Comparison of ENCODE assay signal across 13 cellular contexts in the genomic region with DNA sequence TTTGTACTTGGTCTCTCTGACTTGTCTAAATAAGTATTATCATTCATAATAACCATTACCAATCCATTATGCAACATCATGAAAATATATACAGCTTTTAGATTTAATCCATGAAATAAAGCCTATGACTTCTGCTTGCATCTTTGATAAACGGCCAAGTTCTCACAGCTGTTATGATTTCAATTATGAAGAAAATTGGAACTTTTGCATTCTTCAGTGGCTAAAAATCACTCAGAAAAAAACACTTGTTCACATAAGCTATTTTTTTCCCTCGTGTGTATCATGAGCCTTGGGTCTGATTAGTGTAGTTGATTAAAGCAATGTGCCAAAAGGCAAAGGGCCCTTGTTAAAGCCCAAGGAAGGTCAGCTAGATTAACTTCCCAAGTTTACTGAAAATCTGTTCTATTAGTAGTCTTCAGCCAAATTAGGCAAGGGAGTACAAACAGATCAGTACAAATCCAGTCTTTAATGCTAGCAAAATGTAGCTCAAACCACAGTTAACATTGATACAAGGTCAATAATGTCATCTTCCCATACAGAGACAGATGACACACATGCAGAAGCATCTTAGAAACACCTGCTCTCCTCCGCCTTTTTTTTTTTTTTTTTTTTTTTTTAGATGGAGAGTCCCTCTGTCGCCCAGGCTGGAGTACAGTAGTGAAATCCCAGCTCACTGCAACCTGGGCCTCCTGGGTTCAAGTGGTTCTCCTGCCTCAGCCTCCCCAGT.
DNase-seq lines count a peak whose midpoint lies in the region; ATAC-seq and TF ChIP-seq lines count a peak whose summit lies in the region.
"Had no signal": no experiment of that assay in that cellular context is flagged by ENCODE, and none has a peak within 500 bp of the region (broad histone marks: within the 10 kb centered on the region; RNA-seq: fewer than 3 reads in every experiment).

No MANE protein-coding gene starts in this region.

- H4K20me1 ChIP-seq in KMS-11 (ENCODE audit: insufficient read depth): no peaks in the 10 kb centered on the region

- intact Hi-C loops in CD8-positive, alpha-beta T cell (cut with DNase I, micrococcal nuclease): loop anchor here (1.0 to 10.0 kb wide), 7 partner anchors 15 to 847 kb away; partner anchors contain the start of gene SGK1 (in 1 of the 2)
- intact Hi-C loops in left ventricle myocardium inferior (cut with micrococcal nuclease): no loop called here

- no peaks in the 10 kb centered on the region for H3K9me3 ChIP-seq in CD8-positive, alpha-beta T cell (ENCODE audit: low read length)
- H3K9me3 ChIP-seq in left ventricle myocardium inferior (replicated peaks): no peaks in the 10 kb centered on the region
- H3K9me3 ChIP-seq: heart right ventricle, Peyer's patch had no signal

- H3K27me3 Mint-ChIP-seq in CD8-positive, alpha-beta T cell (ENCODE audit: low read depth): no peaks in the 10 kb centered on the region
- H3K27me3 Mint-ChIP-seq in activated naive CD8-positive, alpha-beta T cell treated with anti-CD3 and anti-CD28 coated beads for 36 hours: no peaks in the 10 kb centered on the region
- no peaks in the 10 kb centered on the region for H3K27me3 Mint-ChIP-seq in naive thymus-derived CD8-positive, alpha-beta T cell

- H3K36me3 ChIP-seq in CD8-positive, alpha-beta T cell (ENCODE audit: insufficient read depth, low read length): no peaks in the 10 kb centered on the region
- H3K36me3 ChIP-seq in KMS-11 (ENCODE audit: insufficient read depth) (no peaks in the 10 kb centered on the region), left ventricle myocardium inferior (no peaks in the 10 kb centered on the region)
- H3K36me3 ChIP-seq: heart right ventricle, Peyer's patch had no signal

- POLR2A ChIA-PET in CD8-positive, alpha-beta T cell (lab: Charles Lee): interaction anchor here (0.6 to 1.4 kb wide), 4 partner anchors 13 to 380 kb away, joined by 3 to 5 read pairs (median 3); partner anchors contain the start of gene SGK1
- POLR2A ChIA-PET in naive thymus-derived CD8-positive, alpha-beta T cell (lab: Charles Lee): interaction anchor here (0.6 to 3.2 kb wide), 12 partner anchors 12 to 807 kb away, joined by 3 to 11 read pairs (median 6); partner anchors contain the start of gene HBS1L

- H3K4me3 ChIP-seq in CD8-positive, alpha-beta T cell (ENCODE audit: low read depth, low read length): no peak overlapping the region
- H3K4me3 ChIP-seq in KMS-11 (IDR thresholded peaks at IDR 0.05; ENCODE audit: insufficient read depth, low read depth, low read length): no peak overlapping the region
- H3K4me3 ChIP-seq in left ventricle myocardium inferior: no peak overlapping the region
- H3K4me3 ChIP-seq: heart right ventricle, Peyer's patch had no signal

- TF ChIP-seq CTCF in CD8-positive, alpha-beta T cell (IDR thresholded peaks at IDR 0.05): no peak
- no peak for TF ChIP-seq CTCF in KMS-11 (conservative IDR thresholded peaks at IDR 0.05; ENCODE audit: low read depth, low read length)
- TF ChIP-seq CTCF in left ventricle myocardium inferior (IDR thresholded peaks at IDR 0.05; ENCODE audit: borderline replicate concordance): no peak

- no peaks in the 10 kb centered on the region for H3K9me3 Mint-ChIP-seq in CD8-positive, alpha-beta T cell
- peaks cover 8% of the 10 kb centered on the region for H3K9me3 Mint-ChIP-seq in activated naive CD8-positive, alpha-beta T cell treated with anti-CD3 and anti-CD28 coated beads for 36 hours
- H3K9me3 Mint-ChIP-seq in naive thymus-derived CD8-positive, alpha-beta T cell: peaks cover 0 to 4% (median 0%) of the 10 kb centered on the region in 9 donors

- peak overlapping the region; percentile 2 for H3K27ac ChIP-seq in CD8-positive, alpha-beta T cell (ENCODE audit: low read depth, low read length)
- H3K27ac ChIP-seq in KMS-11 (peak overlapping the region; percentile 71), left ventricle myocardium inferior (replicated peaks) (no peak overlapping the region)

- no peaks in the 10 kb centered on the region for H3K36me3 Mint-ChIP-seq in CD8-positive, alpha-beta T cell
- peaks cover 19% of the 10 kb centered on the region for H3K36me3 Mint-ChIP-seq in activated naive CD8-positive, alpha-beta T cell treated with anti-CD3 and anti-CD28 coated beads for 36 hours
- peaks cover 0 to 3% (median 0%) of the 10 kb centered on the region in 3 donors for H3K36me3 Mint-ChIP-seq in naive thymus-derived CD8-positive, alpha-beta T cell

- peak overlapping the region; percentile 92 for H3K27ac Mint-ChIP-seq in CD8-positive, alpha-beta T cell
- H3K27ac Mint-ChIP-seq in activated naive CD8-positive, alpha-beta T cell treated with anti-CD3 and anti-CD28 coated beads for 36 hours: peak overlapping the region; percentile 99
- peak overlapping the region; percentile 80 to 98 (median 96) for H3K27ac Mint-ChIP-seq in naive thymus-derived CD8-positive, alpha-beta T cell

- DNase-seq in CD8-positive, alpha-beta T cell: no peak
- no peak for DNase-seq in activated naive CD8-positive, alpha-beta T cell treated with anti-CD3 and anti-CD28 coated beads for 36 hours
- DNase-seq in naive thymus-derived CD8-positive, alpha-beta T cell: no peak
- no peak for DNase-seq in left ventricle myocardium inferior
- DNase-seq: GF-D8, heart right ventricle, NCI-H1092 treated with DMSO at 0.1 percent for 48 hours, NCI-H524 treated with DMSO at 0.1 percent for 48 hours had no signal

- no peaks in the 10 kb centered on the region for H3K79me2 ChIP-seq in KMS-11 (ENCODE audit: insufficient read depth, low read depth)

- peak overlapping the region; percentile 46 for H3K4me3 Mint-ChIP-seq in CD8-positive, alpha-beta T cell
- H3K4me3 Mint-ChIP-seq in activated naive CD8-positive, alpha-beta T cell treated with anti-CD3 and anti-CD28 coated beads for 36 hours: peak overlapping the region; percentile 22
- H3K4me3 Mint-ChIP-seq in naive thymus-derived CD8-positive, alpha-beta T cell: peak overlapping the region; percentile 40 to 86 (median 74)

- peaks cover 61% of the 10 kb centered on the region for H3K4me1 Mint-ChIP-seq in CD8-positive, alpha-beta T cell (ENCODE audit: low read depth)
- peaks cover 65% of the 10 kb centered on the region for H3K4me1 Mint-ChIP-seq in activated naive CD8-positive, alpha-beta T cell treated with anti-CD3 and anti-CD28 coated beads for 36 hours
- H3K4me1 Mint-ChIP-seq in naive thymus-derived CD8-positive, alpha-beta T cell: peaks cover 25 to 69% (median 63%) of the 10 kb centered on the region in 4 donors

- H3K27me3 ChIP-seq in CD8-positive, alpha-beta T cell (ENCODE audit: insufficient read depth, low read length): no peaks in the 10 kb centered on the region
- no peaks in the 10 kb centered on the region for H3K27me3 ChIP-seq in KMS-11 (ENCODE audit: insufficient read depth, low read depth)
- H3K27me3 ChIP-seq in left ventricle myocardium inferior (ENCODE audit: low read depth): no peaks in the 10 kb centered on the region
- H3K27me3 ChIP-seq: heart right ventricle, Peyer's patch had no signal

- peak overlapping the region; percentile 83 for H3K4me2 ChIP-seq in KMS-11

- no peak overlapping the region; the same call in 1 of the 2 replicates for H3K9ac ChIP-seq in KMS-11

- peaks cover 63% of the 10 kb centered on the region for H3K4me1 ChIP-seq in CD8-positive, alpha-beta T cell (ENCODE audit: insufficient read depth, low read length)
- H3K4me1 ChIP-seq in KMS-11 (ENCODE audit: low read depth, poor library complexity, severe bottlenecking): peaks cover 78% of the 10 kb centered on the region
- H3K4me1 ChIP-seq in left ventricle myocardium inferior: peaks cover 22% of the 10 kb centered on the region

- CTCF ChIA-PET in CD8-positive, alpha-beta T cell (lab: Charles Lee): interaction anchor here (0.6 to 2.6 kb wide), 3 partner anchors 74 to 393 kb away, joined by 3 to 10 read pairs (median 3); no protein-coding TSS in a partner anchor

- H2AFZ ChIP-seq in KMS-11 (ENCODE audit: low read depth): peak overlapping the region; percentile 35; the same call in 1 of the 2 replicates

- ATAC-seq in CD8-positive, alpha-beta T cell: no peak
- no peak for ATAC-seq in naive thymus-derived CD8-positive, alpha-beta T cell
- no peak for ATAC-seq in GM19467 (IDR thresholded peaks at IDR 0.05; ENCODE audit: unreplicated experiment)
- ATAC-seq in GM19023 (IDR thresholded peaks at IDR 0.05; ENCODE audit: unreplicated experiment): no peak
- ATAC-seq: sciatic nerve had no signal

Comparison
In these comparisons a context has a peak if more than half of its experiments do, and no peak if none do; other contexts are left out.
1. H3K4me3 Mint-ChIP-seq: peak in every context shown above with its lines; median percentile 74 in naive thymus-derived CD8-positive, alpha-beta T cell; 46 in CD8-positive, alpha-beta T cell; 22 in activated naive CD8-positive, alpha-beta T cell treated with anti-CD3 and anti-CD28 coated beads for 36 hours.